In the genomic region with DNA sequence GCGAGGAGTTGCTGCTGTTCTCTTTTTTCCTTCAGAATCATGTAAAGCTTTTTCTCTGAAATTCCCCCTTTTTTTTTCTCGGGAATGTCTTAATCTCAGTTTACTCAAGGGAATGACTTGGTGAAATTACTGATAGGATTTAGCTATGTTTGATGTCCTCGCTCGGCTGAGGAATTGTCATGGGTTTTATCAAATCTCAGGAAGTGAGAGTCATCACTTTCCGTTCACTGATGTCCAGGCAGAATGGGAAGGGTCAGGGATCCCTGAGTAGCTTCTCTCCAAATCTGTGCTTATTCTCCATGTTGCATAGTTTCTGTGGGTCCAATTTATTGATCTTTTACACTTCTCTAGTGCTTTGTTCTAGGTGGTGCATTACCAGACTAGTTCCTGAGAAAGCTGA, we compare ENCODE assay signal across 10 cellular contexts. TPM values are rescaled to one million over a fixed set of nuclear protein-coding genes. Genes with fewer than 3 reads are reported as not detected.
DNase-seq lines count a peak whose midpoint lies in the region; ATAC-seq and TF ChIP-seq lines count a peak whose summit lies in the region.
"Had no signal": no experiment of that assay in that cellular context is flagged by ENCODE, and none has a peak within 500 bp of the region (broad histone marks: within the 10 kb centered on the region; RNA-seq: fewer than 3 reads in every experiment).

No MANE protein-coding gene starts in this region.

- no peaks in the 10 kb centered on the region for H3K9me3 ChIP-seq in BLaER1
- H3K9me3 ChIP-seq in Loucy (ENCODE audit: insufficient read depth, low read depth, low read length), result no peaks in the 10 kb centered on the region

- intact Hi-C loops in natural killer cell (cut with micrococcal nuclease), result loop anchor here (5.0 to 10.0 kb wide), 4 partner anchors 121 to 1789 kb away; a partner anchor contains a TSS

- no peaks in the 10 kb centered on the region for H3K9me2 ChIP-seq in Loucy (replicated peaks; ENCODE audit: low read depth, low read length)

- H2AFZ ChIP-seq in Loucy (ENCODE audit: low read length), result no peak overlapping the region

- no peak for ATAC-seq in natural killer cell
- ATAC-seq in GM19328 (IDR thresholded peaks at IDR 0.05; ENCODE audit: unreplicated experiment), result no peak

- H4K20me1 ChIP-seq in BLaER1, result no peaks in the 10 kb centered on the region
- peaks cover 9% of the 10 kb centered on the region for H4K20me1 ChIP-seq in Loucy (ENCODE audit: insufficient read depth, low read length, poor library complexity, severe bottlenecking)

- peaks cover 41 to 50% of the 10 kb centered on the region in 2 donors for H3K4me1 Mint-ChIP-seq in natural killer cell

- H3K4me3 Mint-ChIP-seq in natural killer cell, result peak overlapping the region; percentile 84

- peak overlapping the region; percentile 88 to 95 for H3K27ac Mint-ChIP-seq in natural killer cell

- H3K9me3 Mint-ChIP-seq in natural killer cell, result no peaks in the 10 kb centered on the region

- H3K36me3 ChIP-seq in BLaER1 (peaks cover 10% of the 10 kb centered on the region), Loucy (ENCODE audit: insufficient read depth, low read length) (0 out of 2 replicates have a peak, but pooled peaks cover 4% of the 10 kb centered on the region)
- H3K36me3 ChIP-seq: cardiac muscle cell had no signal

- DNase-seq in dermis blood vessel endothelial cell (peak; percentile 51), natural killer cell (no peak), islet precursor cell (no peak), iPS-NIHi7 (ENCODE audit: extremely low spot score) (no peak)
- no peak for DNase-seq in stimulated activated CD4-positive, alpha-beta T cell treated with anti-CD3 and anti-CD28 coated beads, Interleukin-4, amount 100 ng/mL, for 1 hour
- DNase-seq: NCI-H524 had no signal

- no peaks in the 10 kb centered on the region for H3K27me3 Mint-ChIP-seq in natural killer cell (ENCODE audit: low read depth in 2 of 2)

- H3K27ac ChIP-seq in BLaER1, result peak overlapping the region; percentile 79
- H3K27ac ChIP-seq: cardiac muscle cell had no signal

- H3K9ac ChIP-seq in BLaER1 (peak overlapping the region; percentile 63; the same call in 1 of the 2 replicates), Loucy (ENCODE audit: low read depth, low read length, poor library complexity, severe bottlenecking) (peak overlapping the region; percentile 63)

- no peaks in the 10 kb centered on the region for H3K36me3 Mint-ChIP-seq in natural killer cell

- H3K4me2 ChIP-seq in BLaER1 (peak overlapping the region; percentile 73), Loucy (ENCODE audit: low read depth, low read length, poor library complexity, severe bottlenecking) (peak overlapping the region; percentile 90)

- no peak for TF ChIP-seq CTCF in Loucy (conservative IDR thresholded peaks at IDR 0.05; ENCODE audit: low read length)
- no peak for TF ChIP-seq CTCF in natural killer cell (IDR thresholded peaks at IDR 0.05)

- H3K79me2 ChIP-seq in Loucy (ENCODE audit: insufficient read depth, low read length), result peaks cover 62% of the 10 kb centered on the region

- H3K4me1 ChIP-seq in BLaER1 (peaks cover 68% of the 10 kb centered on the region), Loucy (ENCODE audit: insufficient read depth, low read length, poor library complexity, severe bottlenecking) (peaks cover 55% of the 10 kb centered on the region)

- H3K27me3 ChIP-seq in BLaER1, result no peaks in the 10 kb centered on the region
- H3K27me3 ChIP-seq in Loucy (ENCODE audit: insufficient read depth, low read length, poor library complexity, severe bottlenecking), result no peaks in the 10 kb centered on the region
- H3K27me3 ChIP-seq: cardiac muscle cell had no signal

- peaks cover 28% of the 10 kb centered on the region for H3F3A ChIP-seq in Loucy (ENCODE audit: low read depth)

- H3K4me3 ChIP-seq in BLaER1 (peak overlapping the region; percentile 58; the same call in 1 of the 2 replicates), Loucy (ENCODE audit: low read length, poor library complexity, severe bottlenecking) (peak overlapping the region; percentile 67)
- H3K4me3 ChIP-seq: cardiac muscle cell had no signal

RNA-seq across cellular contexts. Expression of a gene that starts 6.3 kb away (rescaled TPM):
- total RNA-seq in dermis blood vessel endothelial cell, result not detected in 2 replicates
- total RNA-seq in natural killer cell, result 1 to 10 TPM; 2.2 to 4.4 (median 2.6) TPM
- total RNA-seq: cardiac muscle cell had no signal

RNA-seq across cellular contexts. Expression of a gene that starts 17.7 kb away (rescaled TPM):
- total RNA-seq in dermis blood vessel endothelial cell (0.09 TPM in 1 of 2 replicates, not detected in the other), natural killer cell (under 1 TPM in 1 of 3 donors, not detected in 2; 0.14 TPM)

RNA-seq across cellular contexts. Expression of a gene that starts 46.7 kb away (rescaled TPM):
- 200 and 265 TPM in 2 replicates for total RNA-seq in dermis blood vessel endothelial cell
- total RNA-seq in natural killer cell, result 100 to 1,000 TPM in 1 of 3 donors, 10 to 100 TPM in 2; 73.1 to 110 (median 85.1) TPM
